11 cellular contexts compared by ENCODE assay signal in the genomic region with DNA sequence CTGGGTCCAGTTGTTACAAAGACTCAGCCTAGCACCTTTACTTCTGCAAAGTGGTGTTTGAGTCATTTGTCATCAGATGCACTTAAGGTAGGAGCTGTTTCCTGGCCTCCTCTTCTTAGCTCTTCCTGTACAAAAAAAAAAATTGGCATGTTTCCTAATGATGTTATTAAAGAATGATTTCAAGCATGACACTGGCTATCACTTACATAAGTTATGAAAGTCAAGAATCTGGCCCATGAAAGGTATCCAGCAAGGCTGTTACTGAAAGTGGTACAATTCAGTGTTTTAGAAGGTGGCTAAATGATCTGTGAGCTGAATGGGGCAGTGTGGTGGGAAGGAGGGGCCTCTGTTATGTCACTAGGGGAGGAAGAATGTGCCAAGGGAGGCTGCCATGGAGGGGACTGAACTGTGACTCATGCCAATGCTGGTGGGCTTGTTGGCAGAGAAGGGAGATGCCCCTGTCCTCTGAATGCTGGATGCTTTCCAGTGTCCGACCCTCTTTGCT.
A peak's percentile ranks its signal among the peaks of the same experiment; 100 is the strongest.
DNase-seq lines count a peak whose midpoint lies in the region; ATAC-seq, FAIRE-seq and TF ChIP-seq lines count a peak whose summit lies in the region.
"Had no signal": no experiment of that assay in that cellular context is flagged by ENCODE, and none has a peak within 500 bp of the region (broad histone marks: within the 10 kb centered on the region; RNA-seq: fewer than 3 reads in every experiment).

No MANE protein-coding gene starts in this region.

- DNase-seq in A549 (ENCODE audit: low read depth in 1 of 2, low spot score in 1 of 2), result peak; percentile 55 to 84
- no peak for DNase-seq in chondrocyte (ENCODE audit: low spot score)
- DNase-seq in mesenchymal stem cell, result peak; percentile 17
- no peak for DNase-seq in NCI-H526 treated with DMSO at 0.1 percent for 48 hours (lab: John Stamatoyannopoulos, UW)
- DNase-seq in medulla oblongata (ENCODE audit: extremely low spot score), result no peak
- no peak for DNase-seq in inferior parietal cortex (ENCODE audit: extremely low spot score)
- DNase-seq: activated CD4-positive, alpha-beta memory T cell treated with anti-CD3 and anti-CD28 coated beads, Interleukin-2, amount 10 ng/mL, durations not matched to agents 7 days and 5 days had no signal

- no peak for TF ChIP-seq EP300 in A549 (IDR thresholded peaks at IDR 0.05)

- H3K9me3 ChIP-seq in A549 (peaks cover 10% of the 10 kb centered on the region; the same call in 1 of the 3 replicates), Loucy (ENCODE audit: insufficient read depth, low read depth, low read length) (no peaks in the 10 kb centered on the region), mesenchymal stem cell (ENCODE audit: control insufficient read depth, low read length) (no peaks in the 10 kb centered on the region)
- H3K9me3 ChIP-seq: BLaER1 had no signal

- H3K23ac ChIP-seq in mesenchymal stem cell (ENCODE audit: low read length in 2 of 2), result no peak overlapping the region

- H3K14ac ChIP-seq in mesenchymal stem cell (ENCODE audit: low read length in 2 of 2), result no peak overlapping the region

- H2BK12ac ChIP-seq in mesenchymal stem cell (ENCODE audit: low read length in 2 of 2), result no peak overlapping the region

- no peaks in the 10 kb centered on the region for H3K36me3 Mint-ChIP-seq in chondrocyte (ENCODE audit: low read depth)
- H3K36me3 Mint-ChIP-seq: stimulated activated memory B cell treated with anti-CD40 and anti-IgM and Interleukin-4, amounts not matched to agents 10 μg/mL and 1 μg/mL and 100 μg/mL, for 72 hours had no signal

- H3K4me3 ChIP-seq in A549 (no peak overlapping the region), Loucy (ENCODE audit: low read length, poor library complexity, severe bottlenecking) (no peak overlapping the region), mesenchymal stem cell (ENCODE audit: insufficient read depth in 1 of 2, low read depth in 1 of 2, low read length in 2 of 2) (no peak overlapping the region)
- H3K4me3 ChIP-seq: BLaER1 had no signal

- H3K27me3 Mint-ChIP-seq in chondrocyte (ENCODE audit: low read depth), result no peaks in the 10 kb centered on the region

- H3K4me1 Mint-ChIP-seq in chondrocyte (ENCODE audit: low read depth), result peaks cover 16% of the 10 kb centered on the region
- H3K4me1 Mint-ChIP-seq: activated CD4-positive, alpha-beta memory T cell treated with anti-CD3 and anti-CD28 coated beads, Interleukin-2, amount 10 ng/mL, durations not matched to agents 7 days and 5 days; stimulated activated memory B cell treated with anti-CD40 and anti-IgM and Interleukin-4, amounts not matched to agents 10 μg/mL and 1 μg/mL and 100 μg/mL, for 72 hours had no signal

- H3K4me2 ChIP-seq in A549 (peak overlapping the region; percentile 64), Loucy (ENCODE audit: low read depth, low read length, poor library complexity, severe bottlenecking) (peak overlapping the region; percentile 7), mesenchymal stem cell (ENCODE audit: low read length, poor library complexity, severe bottlenecking) (no peak overlapping the region)
- H3K4me2 ChIP-seq: BLaER1 had no signal

- H3K9ac ChIP-seq in Loucy (ENCODE audit: low read depth, low read length, poor library complexity, severe bottlenecking) (no peak overlapping the region), mesenchymal stem cell (ENCODE audit: low read length) (peak overlapping the region; percentile 62)
- H3K9ac ChIP-seq: BLaER1 had no signal

- no peak for TF ChIP-seq RAD21 in A549 (conservative IDR thresholded peaks at IDR 0.05 in 1 of 2, IDR thresholded peaks at IDR 0.05 in 1 of 2)

- no peak overlapping the region for H3K4ac ChIP-seq in mesenchymal stem cell (ENCODE audit: low read depth in 1 of 2, low read length in 2 of 2)

- FAIRE-seq in A549 (lab: Jason Lieb, UNC), result peak; percentile 84

- H3K9me2 ChIP-seq in Loucy (replicated peaks; ENCODE audit: low read depth, low read length), result no peaks in the 10 kb centered on the region

- CTCF ChIA-PET in A549 (lab: Yijun Ruan, JAX), result interaction anchor here (0.8 to 2.0 kb wide), 10 partner anchors 10 to 376 kb away, joined by 3 to 8 read pairs (median 4); no protein-coding TSS in a partner anchor

- TF ChIP-seq CTCF in A549 (IDR thresholded peaks at IDR 0.05), result no peak
- no peak for TF ChIP-seq CTCF in Loucy (conservative IDR thresholded peaks at IDR 0.05; ENCODE audit: low read length)
- no peak for TF ChIP-seq CTCF in chondrocyte (IDR thresholded peaks at IDR 0.05)

- H4K91ac ChIP-seq in mesenchymal stem cell (ENCODE audit: low read length), result no peak overlapping the region

- H3K27ac ChIP-seq in A549, result peak overlapping the region; percentile 89
- no peak overlapping the region for H3K27ac ChIP-seq in mesenchymal stem cell (ENCODE audit: low read length, poor library complexity, severe bottlenecking)
- H3K27ac ChIP-seq: BLaER1 had no signal

- H2AFZ ChIP-seq in Loucy (ENCODE audit: low read length) (peak overlapping the region; percentile 65), mesenchymal stem cell (ENCODE audit: low read depth, low read length) (no peak overlapping the region)

- POLR2A ChIA-PET in A549 (lab: Yijun Ruan, JAX), result interaction anchor here (0.7 to 3.4 kb wide), 5 partner anchors 9 to 176 kb away, joined by 3 to 19 read pairs (median 6); no protein-coding TSS in a partner anchor

- ATAC-seq in A549, result peak; percentile 80 to 84
- ATAC-seq in HG03342 (IDR thresholded peaks at IDR 0.05; ENCODE audit: unreplicated experiment), result no peak

- H2BK5ac ChIP-seq in mesenchymal stem cell (ENCODE audit: low read depth, low read length, poor library complexity, severe bottlenecking), result no peak overlapping the region

- no peaks in the 10 kb centered on the region for H3K79me1 ChIP-seq in mesenchymal stem cell (replicated peaks; ENCODE audit: low read length, poor library complexity, severe bottlenecking)

- 0% methylated on average over 1 of the region's 1 CpG for whole genome bisulfite sequencing in A549 (ENCODE audit: missing lambda C conversion rate)
- WGBS in mesenchymal stem cell, result no CpG with 5 or more reads among the region's 1 CpG

- H3K4me1 ChIP-seq in A549 (peaks cover 40% of the 10 kb centered on the region), Loucy (ENCODE audit: insufficient read depth, low read length, poor library complexity, severe bottlenecking) (peaks cover 14% of the 10 kb centered on the region), mesenchymal stem cell (ENCODE audit: control insufficient read depth, insufficient read depth, low read depth, low read length) (peaks cover 2% of the 10 kb centered on the region)

- H3K36me3 ChIP-seq in Loucy (ENCODE audit: insufficient read depth, low read length) (no peaks in the 10 kb centered on the region), mesenchymal stem cell (ENCODE audit: control insufficient read depth in 1 of 2, insufficient read depth in 2 of 2, low read depth in 1 of 2, low read length in 2 of 2) (no peaks in the 10 kb centered on the region)
- H3K36me3 ChIP-seq: BLaER1 had no signal

- no peak overlapping the region for H4K8ac ChIP-seq in mesenchymal stem cell (ENCODE audit: low read length)

- H2BK120ac ChIP-seq in mesenchymal stem cell (ENCODE audit: low read depth, low read length), result no peak overlapping the region

- no peak overlapping the region for H3K4me3 Mint-ChIP-seq in chondrocyte (ENCODE audit: unreplicated experiment)
- H3K4me3 Mint-ChIP-seq: activated CD4-positive, alpha-beta memory T cell treated with anti-CD3 and anti-CD28 coated beads, Interleukin-2, amount 10 ng/mL, durations not matched to agents 7 days and 5 days; stimulated activated memory B cell treated with anti-CD40 and anti-IgM and Interleukin-4, amounts not matched to agents 10 μg/mL and 1 μg/mL and 100 μg/mL, for 72 hours had no signal

- no peaks in the 10 kb centered on the region for H4K20me1 ChIP-seq in Loucy (ENCODE audit: insufficient read depth, low read length, poor library complexity, severe bottlenecking)
- H4K20me1 ChIP-seq: BLaER1 had no signal

- no peaks in the 10 kb centered on the region for H3F3A ChIP-seq in Loucy (ENCODE audit: low read depth)

- H3K27me3 ChIP-seq in Loucy (ENCODE audit: insufficient read depth, low read length, poor library complexity, severe bottlenecking), result peaks cover 8% of the 10 kb centered on the region
- H3K27me3 ChIP-seq in mesenchymal stem cell (ENCODE audit: control insufficient read depth in 1 of 2, insufficient read depth in 1 of 2, low read length in 2 of 2), result no peaks in the 10 kb centered on the region
- H3K27me3 ChIP-seq: BLaER1 had no signal

- peaks cover 14% of the 10 kb centered on the region for H3K9me3 Mint-ChIP-seq in chondrocyte (ENCODE audit: low read depth)
- H3K9me3 Mint-ChIP-seq: activated CD4-positive, alpha-beta memory T cell treated with anti-CD3 and anti-CD28 coated beads, Interleukin-2, amount 10 ng/mL, durations not matched to agents 7 days and 5 days had no signal

- H3K18ac ChIP-seq in mesenchymal stem cell (ENCODE audit: low read depth in 1 of 2, low read length in 2 of 2), result no peak overlapping the region

- H3K27ac Mint-ChIP-seq in chondrocyte (ENCODE audit: unreplicated experiment), result peak overlapping the region; percentile 79
- H3K27ac Mint-ChIP-seq: activated CD4-positive, alpha-beta memory T cell treated with anti-CD3 and anti-CD28 coated beads, Interleukin-2, amount 10 ng/mL, durations not matched to agents 7 days and 5 days; stimulated activated memory B cell treated with anti-CD40 and anti-IgM and Interleukin-4, amounts not matched to agents 10 μg/mL and 1 μg/mL and 100 μg/mL, for 72 hours had no signal

- H2BK15ac ChIP-seq in mesenchymal stem cell (ENCODE audit: low read depth, poor library complexity, severe bottlenecking), result no peak overlapping the region

- no peak for TF ChIP-seq POLR2A in A549 (IDR thresholded peaks at IDR 0.05; ENCODE audit: low read length)

- no peak overlapping the region for H2AK5ac ChIP-seq in mesenchymal stem cell (ENCODE audit: low read length, severe bottlenecking)

- H3K79me2 ChIP-seq in Loucy (ENCODE audit: insufficient read depth, low read length), result no peaks in the 10 kb centered on the region

TF ChIP-seq in A549, 52 proteins besides CTCF, POLR2A, EP300 and RAD21:
- TF ChIP-seq JUNB (IDR thresholded peaks at IDR 0.05) (no peak), HOXB5 (CRISPR knock-in tag; IDR thresholded peaks at IDR 0.05) (0 out of 2 replicates have a peak, but pooled peaks have one; percentile 25)
TF ChIP-seq in A549: peak in this region for 1.

Comparison
In these comparisons a context has a peak if more than half of its experiments do, and no peak if none do; other contexts are left out.
1. DNase-seq: peak in A549 (2 of 2) and mesenchymal stem cell (single experiment); none in chondrocyte (single experiment), NCI-H526 treated with DMSO at 0.1 percent for 48 hours (single experiment), medulla oblongata (single experiment) and inferior parietal cortex (single experiment).